8 cellular contexts compared by ENCODE assay signal in the genomic region with DNA sequence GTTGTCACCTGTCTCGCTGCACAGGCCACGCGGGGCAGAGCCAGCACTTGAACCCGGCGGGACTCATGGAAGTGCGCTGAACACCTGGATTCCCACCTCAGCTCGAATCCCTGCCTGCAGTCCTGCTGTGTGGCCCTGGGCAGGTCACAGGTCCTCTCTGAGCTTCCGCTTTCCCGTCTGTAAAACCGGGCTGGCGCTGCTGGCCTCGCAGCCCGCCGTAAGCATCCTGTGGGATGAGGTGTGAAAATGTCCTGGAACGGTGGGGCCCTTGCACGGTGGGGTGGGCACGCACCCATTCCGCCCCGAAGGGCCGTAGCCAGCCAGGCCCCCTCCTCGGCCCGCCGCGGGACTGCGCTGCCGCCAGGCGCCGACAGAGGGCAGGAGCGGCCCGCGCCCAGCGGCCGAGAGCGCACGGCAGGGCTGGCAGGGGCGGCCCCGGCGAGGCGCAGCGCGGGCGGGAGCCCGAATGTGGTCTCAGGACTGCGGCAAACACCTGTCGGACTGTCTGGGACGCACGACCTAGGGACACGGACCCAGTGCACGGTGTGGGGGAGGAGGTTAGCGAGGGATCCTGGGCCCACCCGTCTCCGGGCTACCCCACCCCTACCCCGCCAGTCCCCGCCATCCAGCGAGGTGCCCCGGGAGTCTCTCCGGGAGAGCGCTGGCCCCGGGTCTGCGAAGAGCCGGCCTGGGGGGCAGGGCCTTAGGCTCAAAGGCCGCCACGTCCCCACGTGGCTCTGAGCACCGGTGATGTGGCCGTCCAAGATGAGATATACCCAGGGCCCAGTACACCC. TPM values are rescaled to one million over a fixed set of nuclear protein-coding genes. Genes with fewer than 3 reads are reported as not detected.
DNase-seq lines count a peak whose midpoint lies in the region; ATAC-seq and TF ChIP-seq lines count a peak whose summit lies in the region.

No MANE protein-coding gene starts in this region.

- peaks cover 18% of the 10 kb centered on the region for H3K27me3 Mint-ChIP-seq in T-helper 2 cell treated with Interferon-gamma antibody and Interleukin-4, amounts not matched to agents 5 μg/mL and 100 μg/mL, for 36 hours (ENCODE audit: low read depth)

- peak in 1 of 3 donors; percentile 7 for TF ChIP-seq POLR2A in body of pancreas (IDR thresholded peaks at IDR 0.05)

- DNase-seq in AG09319 (ENCODE audit: extremely low read depth, low read depth) (no peak), HPDE6-E6E7 (ENCODE audit: extremely low spot score) (peak; percentile 65), body of pancreas (peak; percentile 53 to 76 (median 62)), inferior parietal cortex (ENCODE audit: extremely low spot score) (peak; percentile 12), KG1 (lab: John Stamatoyannopoulos, UW) (no peak)
- peak; percentile 58 for DNase-seq in T-helper 2 cell treated with Interferon-gamma antibody and Interleukin-4, amounts not matched to agents 5 μg/mL and 100 μg/mL, for 36 hours (ENCODE audit: low spot score)
- DNase-seq in stimulated activated CD4-positive, alpha-beta T cell treated with anti-CD3 and anti-CD28 coated beads, Interleukin-2, amount 100 ng/mL, for 4 hours (ENCODE audit: low read depth), result peak; percentile 21

- ATAC-seq in GM18909 (IDR thresholded peaks at IDR 0.05; ENCODE audit: poor library complexity, unreplicated experiment), result peak; percentile 71
- peak; percentile 94 for ATAC-seq in body of pancreas

- intact Hi-C loops in body of pancreas (cut with DNase I), result loop anchor here (5.0 to 10.0 kb wide), 2 partner anchors 71 to 158 kb away; no protein-coding TSS in a partner anchor

- no peak overlapping the region for H3K27ac Mint-ChIP-seq in T-helper 2 cell treated with Interferon-gamma antibody and Interleukin-4, amounts not matched to agents 5 μg/mL and 100 μg/mL, for 36 hours

- no peak overlapping the region for H3K4me3 Mint-ChIP-seq in T-helper 2 cell treated with Interferon-gamma antibody and Interleukin-4, amounts not matched to agents 5 μg/mL and 100 μg/mL, for 36 hours

- H3K27me3 ChIP-seq in body of pancreas, result no peaks in the 10 kb centered on the region

- H3K4me1 ChIP-seq in body of pancreas, result peaks cover 15% of the 10 kb centered on the region

- H3K36me3 Mint-ChIP-seq in T-helper 2 cell treated with Interferon-gamma antibody and Interleukin-4, amounts not matched to agents 5 μg/mL and 100 μg/mL, for 36 hours (ENCODE audit: low read depth), result no peaks in the 10 kb centered on the region

- H3K9me3 ChIP-seq in body of pancreas, result no peaks in the 10 kb centered on the region

- no peak overlapping the region for H3K4me3 ChIP-seq in body of pancreas

- H3K36me3 ChIP-seq in body of pancreas (replicated peaks in 1 of 2; ENCODE audit: insufficient read depth in 1 of 2, low read depth in 2 of 2), result no peaks in the 10 kb centered on the region

- TF ChIP-seq CTCF in AG09319 (IDR thresholded peaks at IDR 0.05; ENCODE audit: low read depth, low read length), result peak; percentile 48
- peak; percentile 59 to 99 (median 97) for TF ChIP-seq CTCF in body of pancreas (IDR thresholded peaks at IDR 0.05)

- no peaks in the 10 kb centered on the region for H3K9me3 Mint-ChIP-seq in T-helper 2 cell treated with Interferon-gamma antibody and Interleukin-4, amounts not matched to agents 5 μg/mL and 100 μg/mL, for 36 hours

- peak overlapping the region in 1 of 4 donors; percentile 40 for H3K27ac ChIP-seq in body of pancreas

- H3K4me1 Mint-ChIP-seq in T-helper 2 cell treated with Interferon-gamma antibody and Interleukin-4, amounts not matched to agents 5 μg/mL and 100 μg/mL, for 36 hours (ENCODE audit: low read depth), result no peaks in the 10 kb centered on the region

- WGBS in body of pancreas, 2 donors, result 8 to 29% methylated on average over 11 to 62 of the region's 66 CpGs

RNA-seq across cellular contexts. Expression of a gene that starts 40.4 kb away (rescaled TPM):
- total RNA-seq in body of pancreas, result not detected

Comparison
In these comparisons a context has a peak if more than half of its experiments do, and no peak if none do; other contexts are left out.
1. DNase-seq: peak in HPDE6-E6E7 (single experiment), T-helper 2 cell treated with Interferon-gamma antibody and Interleukin-4, amounts not matched to agents 5 μg/mL and 100 μg/mL, for 36 hours (single experiment), body of pancreas (4 of 4), inferior parietal cortex (single experiment) and stimulated activated CD4-positive, alpha-beta T cell treated with anti-CD3 and anti-CD28 coated beads, Interleukin-2, amount 100 ng/mL, for 4 hours (single experiment); none in AG09319 (single experiment) and KG1 (single experiment).